Comparison of ENCODE assay signal across 8 cellular contexts in genomic region chr1:154998818-154999650, GRCh38. TPM values are rescaled to one million over a fixed set of nuclear protein-coding genes. Genes with fewer than 3 reads are reported as not detected.
DNase-seq lines count a peak whose midpoint lies in the region; ATAC-seq and TF ChIP-seq lines count a peak whose summit lies in the region.

No MANE protein-coding gene starts in this region.

- H3K27me3 ChIP-seq in WERI-Rb-1 (ENCODE audit: insufficient read depth, low read depth, severe bottlenecking): no peaks in the 10 kb centered on the region
- H3K27me3 ChIP-seq in kidney epithelial cell (ENCODE audit: control insufficient read depth, insufficient read depth, low read length): no peaks in the 10 kb centered on the region

- H3K4me3 ChIP-seq in WERI-Rb-1 (ENCODE audit: low read depth, low read length): peak overlapping the region; percentile 64
- peak overlapping the region; percentile 28 to 34 for H3K4me3 ChIP-seq in cardiac fibroblast (replicated peaks in 1 of 2; ENCODE audit: low read depth in 2 of 2, low read length in 2 of 2)
- peak overlapping the region; percentile 1 for H3K4me3 ChIP-seq in kidney epithelial cell (ENCODE audit: low read depth, low read length)

- peak; percentile 77 for DNase-seq in GM10266 (ENCODE audit: extremely low spot score)
- DNase-seq in NCI-H146 treated with DMSO at 0.1 percent for 48 hours (lab: John Stamatoyannopoulos, UW; ENCODE audit: unreplicated experiment): peak; percentile 53
- DNase-seq in WERI-Rb-1: peak; percentile 97
- peak; percentile 79 to 83 for DNase-seq in cardiac fibroblast (ENCODE audit: low read depth in 2 of 2)
- DNase-seq in kidney epithelial cell (ENCODE audit: low read depth): no peak
- peak; percentile 76 to 80 for DNase-seq in stimulated activated CD4-positive, alpha-beta T cell treated with anti-CD3 and anti-CD28 coated beads, Interleukin-2, amount 100 ng/mL, for 48 hours
- no peak for DNase-seq in medulla oblongata (ENCODE audit: extremely low spot score)

- H3K9me3 ChIP-seq in WERI-Rb-1 (ENCODE audit: severe bottlenecking): no peaks in the 10 kb centered on the region

- ATAC-seq in HG03045 (IDR thresholded peaks at IDR 0.05; ENCODE audit: unreplicated experiment): no peak

- H3K36me3 ChIP-seq in WERI-Rb-1: no peaks in the 10 kb centered on the region
- no peaks in the 10 kb centered on the region for H3K36me3 ChIP-seq in kidney epithelial cell (ENCODE audit: control insufficient read depth, insufficient read depth, low read length)

- TF ChIP-seq CTCF in GM10266 (IDR thresholded peaks at IDR 0.05; ENCODE audit: control insufficient read depth, insufficient read depth, low read depth, missing control alignments): peak; percentile 87
- peak; percentile 100 for TF ChIP-seq CTCF in WERI-Rb-1 (IDR thresholded peaks at IDR 0.05; ENCODE audit: low read depth, low read length)
- TF ChIP-seq CTCF in cardiac fibroblast (IDR thresholded peaks at IDR 0.05; ENCODE audit: low read depth, low read length): peak; percentile 96
- peak; percentile 93 for TF ChIP-seq CTCF in kidney epithelial cell (IDR thresholded peaks at IDR 0.05; ENCODE audit: insufficient read depth, low read length, poor library complexity, severe bottlenecking)

- H3K27ac ChIP-seq in WERI-Rb-1: peak overlapping the region; percentile 99

RNA-seq across cellular contexts. Expression of gene ZBTB7B, which starts 3.6 kb away (rescaled TPM):
- 28.0 and 40.3 TPM in 2 replicates for total RNA-seq in kidney epithelial cell

RNA-seq across cellular contexts. Expression of gene LENEP, which starts 5.6 kb away (rescaled TPM):
- 1.6 TPM in 1 of 2 replicates, not detected in the other for total RNA-seq in kidney epithelial cell

RNA-seq across cellular contexts. Expression of gene FLAD1, which starts 15.9 kb away (rescaled TPM):
- 53.0 and 60.9 TPM in 2 replicates for total RNA-seq in kidney epithelial cell

RNA-seq across cellular contexts. Expression of gene CKS1B, which starts 24.6 kb away (rescaled TPM):
- total RNA-seq in kidney epithelial cell: 67.4 and 72.4 TPM in 2 replicates

RNA-seq across cellular contexts. Expression of gene SHC1, which starts 28.5 kb away (rescaled TPM):
- total RNA-seq in kidney epithelial cell: 176 and 183 TPM in 2 replicates

Comparison
In these comparisons a context has a peak if more than half of its experiments do, and no peak if none do; other contexts are left out.
1. DNase-seq: peak in GM10266 (single experiment), NCI-H146 treated with DMSO at 0.1 percent for 48 hours (single experiment), WERI-Rb-1 (single experiment), cardiac fibroblast (2 of 2) and stimulated activated CD4-positive, alpha-beta T cell treated with anti-CD3 and anti-CD28 coated beads, Interleukin-2, amount 100 ng/mL, for 48 hours (2 of 2); none in kidney epithelial cell (single experiment) and medulla oblongata (single experiment).
2. H3K4me3 ChIP-seq: peak in every context shown above with its lines; median percentile 64 in WERI-Rb-1; 31 in cardiac fibroblast; 1 in kidney epithelial cell.
3. Peak in every context shown above with its lines, with median percentiles within 50 percentile points of each other: CTCF ChIP-seq.